Comparison of ENCODE assay signal across 8 cellular contexts in genomic region chr5:54517512-54518145, GRCh38. TPM values are rescaled to one million over a fixed set of nuclear protein-coding genes. Genes with fewer than 3 reads are reported as not detected.
DNase-seq lines count a peak whose midpoint lies in the region; ATAC-seq and TF ChIP-seq lines count a peak whose summit lies in the region.

Gene SNX18, plus strand, starts transcription at chr5:54517759. Its CDS starts 194 bp downstream, at chr5:54517953.

- H3K79me2 ChIP-seq in Karpas-422 (ENCODE audit: low read length): no peaks in the 10 kb centered on the region

- POLR2A ChIA-PET in RWPE1 (lab: Yijun Ruan, JAX; ENCODE audit: low non-redundant PET): interaction anchor here (0.6 to 1.4 kb wide), 3 partner anchors 11 to 986 kb away, joined by 3 to 5 read pairs (median 4); no protein-coding TSS in a partner anchor

- CTCF ChIA-PET in RWPE1 (lab: Yijun Ruan, JAX): interaction anchor here (0.6 to 3.7 kb wide), 37 partner anchors 10 to 1105 kb away, joined by 3 to 48 read pairs (median 4); partner anchors contain the start of genes GPX8 and HSPB3

- no peaks in the 10 kb centered on the region for H3K9me3 ChIP-seq in Karpas-422 (ENCODE audit: low read length)

- no peaks in the 10 kb centered on the region for H3K9me2 ChIP-seq in Karpas-422 (replicated peaks; ENCODE audit: insufficient read depth, low read length)

- ATAC-seq in GM21825 (IDR thresholded peaks at IDR 0.05; ENCODE audit: unreplicated experiment): peak; percentile 97
- peak; percentile 90 for ATAC-seq in activated T-helper 17 cell treated with anti-CD3 and anti-CD28 coated beads, Interleukin-2, amount 50 U/mL, for 72 hours (replicated peaks)
- peak; percentile 87 for ATAC-seq in stimulated activated naive CD8-positive, alpha-beta T cell treated with anti-CD3 and anti-CD28 coated beads, Interleukin-15, Interleukin-2, amounts not matched to agents 100 U/mL and 50 U/mL, for 24 hours

- peak within 1 kb of the TSS; percentile 79 for H3K4me2 ChIP-seq in Karpas-422 (ENCODE audit: low read depth, low read length, poor library complexity, severe bottlenecking)

- no peaks in the 10 kb centered on the region for H4K20me1 ChIP-seq in Karpas-422 (ENCODE audit: insufficient read depth, low read depth, low read length)

- peak within 1 kb of the TSS; percentile 98 for H2AFZ ChIP-seq in Karpas-422 (ENCODE audit: low read length)

- H3K27ac ChIP-seq in Karpas-422 (ENCODE audit: low read length) (no peak within 1 kb of the TSS), RWPE1 (peak within 1 kb of the TSS; percentile 74)

- no peaks in the 10 kb centered on the region for H3K9me3 Mint-ChIP-seq in activated T-helper 17 cell treated with anti-CD3 and anti-CD28 coated beads, Interleukin-2, amount 50 U/mL, for 72 hours
- H3K9me3 Mint-ChIP-seq in nephron: no peaks in the 10 kb centered on the region

- H3K27me3 ChIP-seq in Karpas-422 (ENCODE audit: low read length): no peaks in the 10 kb centered on the region

- no peaks in the 10 kb centered on the region for H3K36me3 ChIP-seq in Karpas-422 (ENCODE audit: insufficient read depth, low read length)

- H3K4me1 Mint-ChIP-seq in activated T-helper 17 cell treated with anti-CD3 and anti-CD28 coated beads, Interleukin-2, amount 50 U/mL, for 72 hours: peaks cover 17% of the 10 kb centered on the region
- H3K4me1 Mint-ChIP-seq in nephron: peaks cover 60% of the 10 kb centered on the region

- H3K9ac ChIP-seq in Karpas-422 (ENCODE audit: low read length): peak within 1 kb of the TSS; percentile 71

- H3K4me3 ChIP-seq in Karpas-422 (ENCODE audit: low read length): peak within 1 kb of the TSS; percentile 74

- H3K4me1 ChIP-seq in Karpas-422 (ENCODE audit: low read length): peaks cover 6% of the 10 kb centered on the region

- no peaks in the 10 kb centered on the region for H3K36me3 Mint-ChIP-seq in activated T-helper 17 cell treated with anti-CD3 and anti-CD28 coated beads, Interleukin-2, amount 50 U/mL, for 72 hours (ENCODE audit: low read depth)
- H3K36me3 Mint-ChIP-seq in nephron (ENCODE audit: low read depth): peaks cover 15% of the 10 kb centered on the region

- TF ChIP-seq CTCF in RWPE1 (conservative IDR thresholded peaks at IDR 0.05; ENCODE audit: low read depth) (peak; percentile 99), nephron (IDR thresholded peaks at IDR 0.05; ENCODE audit: unreplicated experiment in 3 of 3) (peak; percentile 98 to 99 (median 99))

- peak within 1 kb of the TSS; percentile 60 for H3K4me3 Mint-ChIP-seq in activated T-helper 17 cell treated with anti-CD3 and anti-CD28 coated beads, Interleukin-2, amount 50 U/mL, for 72 hours
- peak within 1 kb of the TSS; percentile 84 to 91 (median 88) for H3K4me3 Mint-ChIP-seq in nephron

- H3K27ac Mint-ChIP-seq in activated T-helper 17 cell treated with anti-CD3 and anti-CD28 coated beads, Interleukin-2, amount 50 U/mL, for 72 hours: no peak within 1 kb of the TSS
- H3K27ac Mint-ChIP-seq in nephron: peak within 1 kb of the TSS; percentile 40 to 87 (median 61)

- peak; percentile 96 for DNase-seq in Daoy (ENCODE audit: low read depth)
- peak; percentile 94 for DNase-seq in Karpas-422
- DNase-seq in RWPE1 (ENCODE audit: low spot score): peak; percentile 96
- peak; percentile 92 for DNase-seq in fibroblast of peridontal ligament (ENCODE audit: extremely low read depth)
- DNase-seq in stimulated activated naive CD8-positive, alpha-beta T cell treated with anti-CD3 and anti-CD28 coated beads, Interleukin-15, Interleukin-2, amounts not matched to agents 100 U/mL and 50 U/mL, for 24 hours: peak; percentile 91

- no peaks in the 10 kb centered on the region for H3K27me3 Mint-ChIP-seq in activated T-helper 17 cell treated with anti-CD3 and anti-CD28 coated beads, Interleukin-2, amount 50 U/mL, for 72 hours
- H3K27me3 Mint-ChIP-seq in nephron (ENCODE audit: low read depth): no peaks in the 10 kb centered on the region

RNA-seq across cellular contexts. Expression of gene SNX18, which starts in this region (rescaled TPM):
- 10.8 and 14.1 TPM in 2 replicates for total RNA-seq in Daoy (2014; rRNA removed; shearing (Covaris generic))
- total RNA-seq in Karpas-422 (2014; rRNA removed; shearing (Covaris generic); ENCODE audit: low replicate concordance): 1.7 and 2.9 TPM in 2 replicates
- 10 to 100 TPM in 1 of 2 donors, 1 to 10 TPM in 1; 4.3 to 11.6 TPM for total RNA-seq in activated T-helper 17 cell treated with anti-CD3 and anti-CD28 coated beads, Interleukin-2, amount 50 U/mL, for 72 hours
